In the genomic region with DNA sequence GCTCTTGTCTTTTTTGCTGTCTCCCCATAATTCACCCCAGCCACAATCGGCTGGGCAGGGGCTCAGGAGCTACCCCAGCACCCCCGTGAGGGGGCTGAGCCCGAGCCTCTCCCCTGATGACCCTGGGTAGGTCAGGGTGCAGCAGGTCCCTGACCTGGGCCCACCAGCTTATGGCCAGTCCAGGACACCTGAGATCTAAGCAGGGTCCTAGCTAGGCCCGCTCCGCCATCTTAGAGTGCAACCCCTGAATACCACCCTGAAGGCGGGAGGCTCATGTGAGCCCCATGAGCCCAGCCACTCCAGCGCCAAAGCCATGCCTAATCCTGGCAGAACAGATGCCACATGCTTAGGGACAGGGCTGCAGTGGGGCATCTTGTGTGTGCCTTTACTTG, we compare ENCODE assay signal across 20 cellular contexts. TPM values are rescaled to one million over a fixed set of nuclear protein-coding genes. Genes with fewer than 3 reads are reported as not detected.
A peak's percentile ranks its signal among the peaks of the same experiment; 100 is the strongest.
DNase-seq lines count a peak whose midpoint lies in the region; ATAC-seq and TF ChIP-seq lines count a peak whose summit lies in the region.
"Had no signal": no experiment of that assay in that cellular context is flagged by ENCODE, and none has a peak within 500 bp of the region (broad histone marks: within the 10 kb centered on the region; RNA-seq: fewer than 3 reads in every experiment).

No MANE protein-coding gene starts in this region.

- H3K4me1 Mint-ChIP-seq in mesothelial cell of epicardium: peaks cover 4% of the 10 kb centered on the region
- peaks cover 7% of the 10 kb centered on the region for H3K4me1 Mint-ChIP-seq in type B pancreatic cell (ENCODE audit: unreplicated experiment)

- H3K4me3 ChIP-seq in left ventricle myocardium inferior: no peak overlapping the region
- H3K4me3 ChIP-seq: GM23248, HAP-1, SK-N-MC had no signal

- H3K27me3 Mint-ChIP-seq in mesothelial cell of epicardium (ENCODE audit: low read depth) (no peaks in the 10 kb centered on the region), type B pancreatic cell (no peaks in the 10 kb centered on the region)

- no peak for ATAC-seq in Right ventricle myocardium inferior

- no peaks in the 10 kb centered on the region for H3K27me3 ChIP-seq in left ventricle myocardium inferior (ENCODE audit: low read depth)

- peak; percentile 59 for DNase-seq in Right ventricle myocardium inferior (ENCODE audit: missing footprints)
- DNase-seq in left ventricle myocardium inferior: no peak
- DNase-seq in RWPE1 (ENCODE audit: low spot score): no peak
- no peak for DNase-seq in mesothelial cell of epicardium (ENCODE audit: low spot score in 2 of 2, unreplicated experiment in 2 of 2)
- no peak for DNase-seq in type B pancreatic cell (ENCODE audit: extremely low spot score, unreplicated experiment)
- no peak for DNase-seq in SIG-M5 (lab: John Stamatoyannopoulos, UW)
- DNase-seq in posterior vena cava (ENCODE audit: low spot score): no peak
- DNase-seq: GDM1, GM23248, IMR-90, NCI-H1105, NCI-H146, NCI-H2029, NCI-H2227 treated with DMSO at 0.1 percent for 48 hours, NCI-H510A, NCI-H774, SHP77 had no signal

- no peaks in the 10 kb centered on the region for H3K9me3 ChIP-seq in left ventricle myocardium inferior (replicated peaks)
- H3K9me3 ChIP-seq: HAP-1 had no signal

- no peaks in the 10 kb centered on the region for H3K4me1 ChIP-seq in left ventricle myocardium inferior
- H3K4me1 ChIP-seq: HAP-1 had no signal

- intact Hi-C loops in Right ventricle myocardium inferior (cut with DNase I): no loop called here
- intact Hi-C loops in left ventricle myocardium inferior (cut with micrococcal nuclease): no loop called here
- intact Hi-C loops in posterior vena cava (cut with DNase I): no loop called here

- POLR2A ChIA-PET in RWPE1 (lab: Yijun Ruan, JAX; ENCODE audit: low non-redundant PET): interaction anchor here (0.6 kb wide), 1 partner anchor 16 kb away, joined by 3 read pairs; no protein-coding TSS in a partner anchor

- peak overlapping the region; percentile 18 for H3K27ac Mint-ChIP-seq in mesothelial cell of epicardium
- H3K27ac Mint-ChIP-seq in type B pancreatic cell: peak overlapping the region; percentile 36

- no peak overlapping the region for H3K27ac ChIP-seq in left ventricle myocardium inferior (replicated peaks)
- peak overlapping the region; percentile 25; the same call in 1 of the 2 replicates for H3K27ac ChIP-seq in RWPE1
- H3K27ac ChIP-seq: C4-2B, GM23248, SK-N-MC had no signal

- H3K36me3 ChIP-seq in left ventricle myocardium inferior: peaks cover 63% of the 10 kb centered on the region

- H3K36me3 Mint-ChIP-seq in mesothelial cell of epicardium (peaks cover 9% of the 10 kb centered on the region), type B pancreatic cell (peaks cover 12% of the 10 kb centered on the region)

- H3K4me3 Mint-ChIP-seq in mesothelial cell of epicardium (no peak overlapping the region), type B pancreatic cell (peak overlapping the region; percentile 43)

- H3K9me3 Mint-ChIP-seq in mesothelial cell of epicardium (no peaks in the 10 kb centered on the region), type B pancreatic cell (no peaks in the 10 kb centered on the region)

- CTCF ChIA-PET in RWPE1 (lab: Yijun Ruan, JAX): interaction anchor here (0.7 kb wide), 1 partner anchor 28 kb away, joined by 6 read pairs; no protein-coding TSS in a partner anchor

- TF ChIP-seq CTCF in left ventricle myocardium inferior (IDR thresholded peaks at IDR 0.05; ENCODE audit: borderline replicate concordance): no peak
- TF ChIP-seq CTCF in RWPE1 (conservative IDR thresholded peaks at IDR 0.05; ENCODE audit: low read depth): no peak
- TF ChIP-seq CTCF in mesothelial cell of epicardium (IDR thresholded peaks at IDR 0.05; ENCODE audit: unreplicated experiment): no peak
- TF ChIP-seq CTCF in type B pancreatic cell (conservative IDR thresholded peaks at IDR 0.05): no peak

RNA-seq across cellular contexts. Expression of gene STK25, which starts 16.2 kb away (rescaled TPM):
- total RNA-seq in Right ventricle myocardium inferior: 97.4 TPM
- 89.1 TPM for total RNA-seq in left ventricle myocardium inferior
- 183 to 193 TPM (median 192 TPM) in 3 replicates for total RNA-seq in mesothelial cell of epicardium
- 182 and 198 TPM in 2 replicates for total RNA-seq in type B pancreatic cell (ENCODE audit: low replicate concordance)
- 100 to 1,000 TPM in 1 of 2 donors, 10 to 100 TPM in 1; 92.5 to 103 TPM for total RNA-seq in posterior vena cava
